In genomic region chr11:113874096-113874919, GRCh38 we compare ENCODE assay signal across 9 cellular contexts. TPM values are rescaled to one million over a fixed set of nuclear protein-coding genes. Genes with fewer than 3 reads are reported as not detected.
DNase-seq lines count a peak whose midpoint lies in the region; ATAC-seq and TF ChIP-seq lines count a peak whose summit lies in the region.
"Had no signal": no experiment of that assay in that cellular context is flagged by ENCODE, and none has a peak within 500 bp of the region (broad histone marks: within the 10 kb centered on the region; RNA-seq: fewer than 3 reads in every experiment).

No MANE protein-coding gene starts in this region.

- H3K27ac Mint-ChIP-seq in IgD-negative memory B cell = peak overlapping the region; percentile 40 to 97 (median 96)
- no peak overlapping the region for H3K27ac Mint-ChIP-seq in MCF 10A (ENCODE audit: low read depth, unreplicated experiment)

- H3K27me3 Mint-ChIP-seq in IgD-negative memory B cell (no peaks in the 10 kb centered on the region), MCF 10A (ENCODE audit: insufficient read depth, unreplicated experiment) (no peaks in the 10 kb centered on the region)

- peaks cover 32% of the 10 kb centered on the region for H3K4me1 ChIP-seq in vagina

- H3K27ac ChIP-seq in vagina = no peak overlapping the region

- H3K9me3 Mint-ChIP-seq in IgD-negative memory B cell = peaks cover 0 to 2% (median 0%) of the 10 kb centered on the region in 3 donors
- no peaks in the 10 kb centered on the region for H3K9me3 Mint-ChIP-seq in MCF 10A (ENCODE audit: unreplicated experiment)

- ATAC-seq in HG02970 (IDR thresholded peaks at IDR 0.05; ENCODE audit: low FRiP score, unreplicated experiment) = no peak

- POLR2A ChIA-PET in MCF 10A (lab: Yijun Ruan, JAX) = interaction anchor here (0.8 to 3.8 kb wide), 6 partner anchors 9 to 430 kb away, joined by 3 to 16 read pairs (median 4); partner anchors contain the start of gene ZW10

- H3K27me3 ChIP-seq in vagina = no peaks in the 10 kb centered on the region

- H3K4me3 ChIP-seq in GM12865 (ENCODE audit: low read depth, low read length) (peak overlapping the region; percentile 85), vagina (peak overlapping the region; percentile 74 to 98)

- no peaks in the 10 kb centered on the region for H3K36me3 ChIP-seq in vagina

- TF ChIP-seq CTCF in GM12865 (IDR thresholded peaks at IDR 0.05; ENCODE audit: insufficient read depth, low read depth, low read length, missing control alignments) (no peak), MCF 10A (IDR thresholded peaks at IDR 0.05; ENCODE audit: unreplicated experiment) (no peak), vagina (IDR thresholded peaks at IDR 0.05) (no peak)

- no peak for TF ChIP-seq POLR2A in vagina (IDR thresholded peaks at IDR 0.05)

- CTCF ChIA-PET in MCF 10A (lab: Yijun Ruan, JAX) = interaction anchor here (0.6 to 0.8 kb wide), 2 partner anchors 22 kb away, joined by 3 to 6 read pairs; no protein-coding TSS in a partner anchor

- H3K4me3 Mint-ChIP-seq in IgD-negative memory B cell (peak overlapping the region; percentile 93 to 99 (median 97)), MCF 10A (ENCODE audit: unreplicated experiment) (peak overlapping the region; percentile 80)

- TSS peak; percentile 31 for BruUV-seq in MCF 10A (replicated peaks; lab: Mats Ljungman, UMichigan)

- intact Hi-C loops in MCF 10A (cut with micrococcal nuclease) (no loop called here), vagina (cut with DNase I) (no loop called here)

- H3K9me3 ChIP-seq in vagina = no peaks in the 10 kb centered on the region

- DNase-seq in GM12865 (ENCODE audit: low read depth) = no peak
- peak; percentile 29 for DNase-seq in MCF 10A (ENCODE audit: unreplicated experiment)
- DNase-seq in medulla oblongata (ENCODE audit: extremely low spot score) = peak; percentile 33
- peak in 1 of 2 donors; percentile 62 for DNase-seq in vagina (ENCODE audit: extremely low spot score in 2 of 2)
- no peak for DNase-seq in NCI-H146 (lab: John Stamatoyannopoulos, UW)
- no peak for DNase-seq in NCI-H2029 (lab: John Stamatoyannopoulos, UW)

- H3K4me1 Mint-ChIP-seq in IgD-negative memory B cell (peaks cover 50 to 57% (median 54%) of the 10 kb centered on the region in 3 donors), MCF 10A (ENCODE audit: insufficient read depth, unreplicated experiment) (peaks cover 20% of the 10 kb centered on the region)

- H3K36me3 Mint-ChIP-seq in IgD-negative memory B cell (peaks cover 3% of the 10 kb centered on the region), MCF 10A (ENCODE audit: insufficient read depth, unreplicated experiment) (peaks cover 11% of the 10 kb centered on the region)

RNA-seq across cellular contexts. Expression of gene USP28, which starts 1.1 kb away (rescaled TPM):
- 79.2 TPM for polyA plus RNA-seq in IgD-negative memory B cell
- total RNA-seq in MCF 10A (2022) (15.8 and 17.2 TPM in 2 replicates), vagina (12.3 TPM)

RNA-seq across cellular contexts. Expression of gene HTR3B, which starts 30.3 kb away (rescaled TPM):
- not detected for polyA plus RNA-seq in IgD-negative memory B cell
- total RNA-seq in MCF 10A (2022) = not detected in 2 replicates
- not detected for total RNA-seq in vagina
- total RNA-seq: subcutaneous adipose tissue had no signal

Comparison
In these comparisons a context has a peak if more than half of its experiments do, and no peak if none do; other contexts are left out.
1. DNase-seq: peak in MCF 10A (single experiment) and medulla oblongata (single experiment); none in GM12865 (single experiment), NCI-H146 (single experiment) and NCI-H2029 (single experiment).